7 cellular contexts compared by ENCODE assay signal in genomic region chr1:58353168-58353567, GRCh38.
"Had no signal": no experiment of that assay in that cellular context is flagged by ENCODE, and none has a peak within 500 bp of the region (broad histone marks: within the 10 kb centered on the region; RNA-seq: fewer than 3 reads in every experiment).

No MANE protein-coding gene starts in this region.

- FAIRE-seq: G401.6, GM12878, GM12891, GM12892, GM18507, GM19239 had no signal

- ATAC-seq: GM12878 had no signal

- DNase-seq: GDM1 had no signal

- H3K4me3 ChIP-seq: GM12878 had no signal
